ENCODE assay signal across 10 cellular contexts in genomic region chr12:89951050-89951693, GRCh38.
DNase-seq lines count a peak whose midpoint lies in the region; ATAC-seq and TF ChIP-seq lines count a peak whose summit lies in the region.
"Had no signal": no experiment of that assay in that cellular context is flagged by ENCODE, and none has a peak within 500 bp of the region (broad histone marks: within the 10 kb centered on the region; RNA-seq: fewer than 3 reads in every experiment).

No MANE protein-coding gene starts in this region.

- POLR2A ChIA-PET in activated naive CD8-positive, alpha-beta T cell treated with anti-CD3 and anti-CD28 coated beads, Interleukin-2, amount 10 ng/mL, durations not matched to agents 7 days and 5 days (lab: Charles Lee), result interaction anchor here (1.0 kb wide), 1 partner anchor 242 kb away, joined by 4 read pairs; no protein-coding TSS in a partner anchor

- H3K4me3 Mint-ChIP-seq in activated naive CD8-positive, alpha-beta T cell treated with anti-CD3 and anti-CD28 coated beads, Interleukin-2, amount 10 ng/mL, durations not matched to agents 7 days and 5 days, result no peak overlapping the region

- no peaks in the 10 kb centered on the region for H3K9me3 ChIP-seq in mucosa of descending colon

- peak; percentile 30 for ATAC-seq in HG02763 (IDR thresholded peaks at IDR 0.05; ENCODE audit: unreplicated experiment)
- ATAC-seq in activated naive CD8-positive, alpha-beta T cell treated with anti-CD3 and anti-CD28 coated beads, Interleukin-2, amount 10 ng/mL, durations not matched to agents 7 days and 5 days (ENCODE audit: low read depth), result no peak
- peak; percentile 79 for ATAC-seq in mucosa of descending colon
- ATAC-seq in HG03139 (IDR thresholded peaks at IDR 0.05; ENCODE audit: unreplicated experiment), result no peak
- no peak for ATAC-seq in GM21390 (IDR thresholded peaks at IDR 0.05; ENCODE audit: unreplicated experiment)

- peaks cover 2% of the 10 kb centered on the region for H3K36me3 Mint-ChIP-seq in activated naive CD8-positive, alpha-beta T cell treated with anti-CD3 and anti-CD28 coated beads, Interleukin-2, amount 10 ng/mL, durations not matched to agents 7 days and 5 days
- H3K36me3 Mint-ChIP-seq: T-cell had no signal

- no peaks in the 10 kb centered on the region for H3K36me3 ChIP-seq in mucosa of descending colon (ENCODE audit: low read depth)

- peak; percentile 92 for DNase-seq in EL
- no peak for DNase-seq in activated naive CD8-positive, alpha-beta T cell treated with anti-CD3 and anti-CD28 coated beads, Interleukin-2, amount 10 ng/mL, durations not matched to agents 7 days and 5 days
- DNase-seq in mucosa of descending colon, result peak in 1 of 3 donors; percentile 72
- no peak for DNase-seq in activated gamma-delta T cell (lab: John Stamatoyannopoulos, UW)
- DNase-seq in NOMO-1 treated with DMSO at 0.1 percent for 48 hours (lab: John Stamatoyannopoulos, UW; ENCODE audit: unreplicated experiment), result no peak
- DNase-seq: caudate nucleus had no signal

- intact Hi-C loops in mucosa of descending colon (cut with DNase I, micrococcal nuclease), result no loop called here

- TF ChIP-seq CTCF in mucosa of descending colon (IDR thresholded peaks at IDR 0.05), result no peak

- H3K4me3 ChIP-seq in mucosa of descending colon, result no peak overlapping the region

- no peaks in the 10 kb centered on the region for H3K27me3 Mint-ChIP-seq in activated naive CD8-positive, alpha-beta T cell treated with anti-CD3 and anti-CD28 coated beads, Interleukin-2, amount 10 ng/mL, durations not matched to agents 7 days and 5 days
- H3K27me3 Mint-ChIP-seq: T-cell had no signal

- H3K4me1 Mint-ChIP-seq in activated naive CD8-positive, alpha-beta T cell treated with anti-CD3 and anti-CD28 coated beads, Interleukin-2, amount 10 ng/mL, durations not matched to agents 7 days and 5 days, result peaks cover 16% of the 10 kb centered on the region

- peaks cover 56% of the 10 kb centered on the region for H3K4me1 ChIP-seq in mucosa of descending colon (ENCODE audit: low read depth)

- H3K27ac Mint-ChIP-seq in activated naive CD8-positive, alpha-beta T cell treated with anti-CD3 and anti-CD28 coated beads, Interleukin-2, amount 10 ng/mL, durations not matched to agents 7 days and 5 days, result peak overlapping the region; percentile 17

- no peaks in the 10 kb centered on the region for H3K9me3 Mint-ChIP-seq in activated naive CD8-positive, alpha-beta T cell treated with anti-CD3 and anti-CD28 coated beads, Interleukin-2, amount 10 ng/mL, durations not matched to agents 7 days and 5 days
- H3K9me3 Mint-ChIP-seq: T-cell had no signal

Comparison
In these comparisons a context has a peak if more than half of its experiments do, and no peak if none do; other contexts are left out.
1. ATAC-seq: peak in HG02763 (single experiment) and mucosa of descending colon (single experiment); none in activated naive CD8-positive, alpha-beta T cell treated with anti-CD3 and anti-CD28 coated beads, Interleukin-2, amount 10 ng/mL, durations not matched to agents 7 days and 5 days (single experiment), HG03139 (single experiment) and GM21390 (single experiment).